Comparison of ENCODE assay signal across 19 cellular contexts in the genomic region with DNA sequence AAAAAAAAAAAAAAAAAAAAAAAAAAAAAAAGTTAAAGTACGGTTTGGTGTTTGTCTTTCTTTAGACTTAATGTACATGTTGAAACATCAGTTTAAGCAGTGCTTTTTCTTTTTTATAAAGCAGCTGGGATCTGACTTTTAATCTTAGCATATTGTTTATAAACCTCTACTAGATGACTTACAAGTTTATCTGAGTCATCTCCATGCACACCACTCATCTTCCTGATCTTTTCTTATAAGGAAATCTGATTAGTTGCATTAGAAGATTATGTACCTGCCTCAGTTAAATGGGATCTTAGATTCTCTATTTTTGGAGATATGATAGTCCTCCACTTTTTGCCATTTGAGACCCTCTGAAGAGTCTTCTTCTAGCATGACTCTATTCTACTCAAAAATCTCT.
"Had no signal": no experiment of that assay in that cellular context is flagged by ENCODE, and none has a peak within 500 bp of the region (broad histone marks: within the 10 kb centered on the region; RNA-seq: fewer than 3 reads in every experiment).

No MANE protein-coding gene starts in this region.

- H3K27ac ChIP-seq: neutrophil, prostate gland, right lobe of liver, spleen, transverse colon had no signal

- DNase-seq: activated CD4-positive, alpha-beta T cell treated with anti-CD3 and anti-CD28 coated beads for 1 hour; activated CD4-positive, alpha-beta T cell treated with anti-CD3 and anti-CD28 coated beads, Interleukin-2, amount 50 U/mL, for 48 hours; activated CD8-positive, alpha-beta memory T cell treated with anti-CD3 and anti-CD28 coated beads, Interleukin-2, amount 10 ng/mL, durations not matched to agents 7 days and 5 days; activated effector memory CD4-positive, alpha-beta T cell treated with Interleukin-2 at 50 U/mL for 16 hours; activated T-cell treated with anti-CD3 and anti-CD28 coated beads, Interleukin-2, amount 50 U/mL, for 24 hours; amygdala; mammary epithelial cell; mucosa of descending colon; naive thymus-derived CD8-positive, alpha-beta T cell; right lobe of liver; spleen; stimulated activated CD4-positive, alpha-beta T cell treated with anti-CD3 and anti-CD28 coated beads, Interleukin-1b, Interleukin-23, amount 100 ng/mL, for 48 hours; substantia nigra; T-helper 9 cell; transverse colon had no signal

- H3K4me1 ChIP-seq: prostate gland, right lobe of liver, spleen, transverse colon had no signal

- H3K36me3 ChIP-seq: neutrophil, prostate gland, right lobe of liver, spleen, transverse colon had no signal

- H3K4me3 ChIP-seq: mucosa of descending colon, prostate gland, right lobe of liver, spleen, transverse colon had no signal

- H3K9me3 ChIP-seq: mucosa of descending colon, neutrophil, prostate gland, right lobe of liver, spleen, transverse colon had no signal

- H3K27me3 ChIP-seq: neutrophil, right lobe of liver, spleen, transverse colon had no signal

- ATAC-seq: activated CD8-positive, alpha-beta memory T cell treated with anti-CD3 and anti-CD28 coated beads, Interleukin-2, amount 10 ng/mL, durations not matched to agents 7 days and 5 days; activated naive CD4-positive, alpha-beta T cell treated with anti-CD3 and anti-CD28 coated beads, Interleukin-2, amount 50 U/mL, for 72 hours; mucosa of descending colon; naive thymus-derived CD8-positive, alpha-beta T cell; right lobe of liver; stimulated activated memory B cell treated with anti-CD40 and anti-IgM and Interleukin-4, amounts not matched to agents 10 μg/mL and 1 μg/mL and 100 μg/mL, for 72 hours had no signal
